12 cellular contexts compared by ENCODE assay signal in genomic region chr12:49843871-49844437, GRCh38. TPM values are rescaled to one million over a fixed set of nuclear protein-coding genes. Genes with fewer than 3 reads are reported as not detected.
DNase-seq lines count a peak whose midpoint lies in the region; ATAC-seq and TF ChIP-seq lines count a peak whose summit lies in the region.
"Had no signal": no experiment of that assay in that cellular context is flagged by ENCODE, and none has a peak within 500 bp of the region (broad histone marks: within the 10 kb centered on the region; RNA-seq: fewer than 3 reads in every experiment).

No MANE protein-coding gene starts in this region.

- peaks cover 4% of the 10 kb centered on the region for H3K27me3 Mint-ChIP-seq in activated T-helper 1 cell treated with anti-CD3 and anti-CD28 coated beads, Interleukin-12 subunit alpha, Interleukin-12 subunit beta, Interleukin-2, Interleukin-4 antibody, amounts not matched to agents 30 ng/mL and 10 ng/mL and 1 ng/mL, durations not matched to agents 14 hours and 24 hours and 36 hours (ENCODE audit: insufficient read depth)
- peaks cover 4 to 11% (median 11%) of the 10 kb centered on the region in 3 donors for H3K27me3 Mint-ChIP-seq in naive B cell
- peaks cover 9 to 12% (median 10%) of the 10 kb centered on the region in 3 donors for H3K27me3 Mint-ChIP-seq in CD14-positive monocyte (ENCODE audit: low read depth in 3 of 3)

- TF ChIP-seq POLR2A in IMR-90 (IDR thresholded peaks at IDR 0.05; ENCODE audit: low read depth, low read length), result no peak

- H3K9me3 Mint-ChIP-seq in activated T-helper 1 cell treated with anti-CD3 and anti-CD28 coated beads, Interleukin-12 subunit alpha, Interleukin-12 subunit beta, Interleukin-2, Interleukin-4 antibody, amounts not matched to agents 30 ng/mL and 10 ng/mL and 1 ng/mL, durations not matched to agents 14 hours and 24 hours and 36 hours, result peaks cover 8% of the 10 kb centered on the region
- H3K9me3 Mint-ChIP-seq in naive B cell (no peaks in the 10 kb centered on the region), CD14-positive monocyte (peaks cover 0 to 3% (median 0%) of the 10 kb centered on the region in 7 donors)

- H2BK120ac ChIP-seq in IMR-90 (ENCODE audit: low read depth, low read length), result no peak overlapping the region

- H3K4me1 ChIP-seq in IMR-90 (ENCODE audit: control insufficient read depth, insufficient read depth, low read length), result peaks cover 5% of the 10 kb centered on the region

- H3K4me2 ChIP-seq in IMR-90 (ENCODE audit: low read depth, low read length), result no peak overlapping the region

- dilution Hi-C loops in IMR-90 (cut with HindIII; ENCODE audit: low sequenced_read_pairs, unreplicated experiment), result no loop called here

- peak overlapping the region; percentile 91 for H3K4me3 Mint-ChIP-seq in activated T-helper 1 cell treated with anti-CD3 and anti-CD28 coated beads, Interleukin-12 subunit alpha, Interleukin-12 subunit beta, Interleukin-2, Interleukin-4 antibody, amounts not matched to agents 30 ng/mL and 10 ng/mL and 1 ng/mL, durations not matched to agents 14 hours and 24 hours and 36 hours
- H3K4me3 Mint-ChIP-seq in naive B cell (peak overlapping the region in 5 of 8 donors; percentile 9 to 98 (median 81)), CD14-positive monocyte (no peak overlapping the region)

- no peaks in the 10 kb centered on the region for H3K36me3 ChIP-seq in IMR-90 (ENCODE audit: control insufficient read depth, insufficient read depth, low read length)

- H3K4me3 ChIP-seq in IMR-90 (ENCODE audit: insufficient read depth, low read depth, low read length), result no peak overlapping the region

- no peak overlapping the region for H3K9ac ChIP-seq in IMR-90 (ENCODE audit: low read depth, low read length)

- intact Hi-C loops in IMR-90 (cut with micrococcal nuclease) (no loop called here), CD14-positive monocyte (cut with micrococcal nuclease) (no loop called here)
- intact Hi-C loops in activated T-helper 1 cell treated with anti-CD3 and anti-CD28 coated beads, Interleukin-12 subunit alpha, Interleukin-12 subunit beta, Interleukin-2, Interleukin-4 antibody, amounts not matched to agents 30 ng/mL and 10 ng/mL and 1 ng/mL, durations not matched to agents 14 hours and 24 hours and 36 hours (cut with micrococcal nuclease), result loop anchor here (1.0 to 5.0 kb wide), 5 partner anchors 103 to 277 kb away; partner anchors contain the start of genes MCRS1, PRPF40B, RACGAP1 and TMBIM6

- H3K23ac ChIP-seq in IMR-90 (ENCODE audit: low read depth, low read length), result no peak overlapping the region

- WGBS in IMR-90 (ENCODE audit: extremely low coverage in 2 of 2, insufficient read length in 1 of 2), 2 experiments, result 80% methylated on average over 1 of the region's 4 CpGs; no CpG with 5 or more reads in 1 of the 2 experiments

- in situ Hi-C loops in IMR-90 (cut with MboI; ENCODE audit: low sequenced_read_pairs), result no loop called here

- TF ChIP-seq CTCF in C4-2B (conservative IDR thresholded peaks at IDR 0.05) (no peak), IMR-90 (conservative IDR thresholded peaks at IDR 0.05; ENCODE audit: low read depth, low read length) (no peak), CD14-positive monocyte (IDR thresholded peaks at IDR 0.05) (no peak)

- H3K56ac ChIP-seq in IMR-90 (ENCODE audit: extremely low read depth, insufficient read depth, low read length), result no peak overlapping the region

- no peak overlapping the region for H3K4ac ChIP-seq in IMR-90 (ENCODE audit: low read depth, low read length)

- no peak overlapping the region for H2AK5ac ChIP-seq in IMR-90 (ENCODE audit: low read depth, low read length)

- H3K79me1 ChIP-seq in IMR-90 (ENCODE audit: low read depth in 1 of 2, low read length in 2 of 2), result peaks cover 6 to 32% of the 10 kb centered on the region in 2 experiments; a peak in 3 of 4 replicates

- no peak overlapping the region for H2BK5ac ChIP-seq in IMR-90 (ENCODE audit: low read depth, low read length, poor library complexity, severe bottlenecking)

- H2BK15ac ChIP-seq in IMR-90 (ENCODE audit: low read depth, low read length), result no peak overlapping the region

- POLR2A ChIA-PET in IMR-90 (lab: Charles Lee; ENCODE audit: unreplicated experiment), result no interaction called here

- H4K8ac ChIP-seq in IMR-90 (ENCODE audit: low read depth in 2 of 2, low read length in 2 of 2), result peak overlapping the region; percentile 97 to 98; a peak in 3 of 4 replicates

- H3K4me1 Mint-ChIP-seq in activated T-helper 1 cell treated with anti-CD3 and anti-CD28 coated beads, Interleukin-12 subunit alpha, Interleukin-12 subunit beta, Interleukin-2, Interleukin-4 antibody, amounts not matched to agents 30 ng/mL and 10 ng/mL and 1 ng/mL, durations not matched to agents 14 hours and 24 hours and 36 hours (ENCODE audit: low read depth), result peaks cover 29% of the 10 kb centered on the region
- H3K4me1 Mint-ChIP-seq in naive B cell (peaks cover 27 to 33% (median 32%) of the 10 kb centered on the region in 3 donors), CD14-positive monocyte (peaks cover 29% of the 10 kb centered on the region)

- H4K20me1 ChIP-seq in IMR-90 (ENCODE audit: insufficient read depth, low read length), result no peaks in the 10 kb centered on the region

- peaks cover 13% of the 10 kb centered on the region for H3K27me3 ChIP-seq in IMR-90 (ENCODE audit: control insufficient read depth, insufficient read depth, low read length)

- no peak overlapping the region for H3K14ac ChIP-seq in IMR-90 (replicated peaks; ENCODE audit: low read depth, low read length)

- H3K36me3 Mint-ChIP-seq in activated T-helper 1 cell treated with anti-CD3 and anti-CD28 coated beads, Interleukin-12 subunit alpha, Interleukin-12 subunit beta, Interleukin-2, Interleukin-4 antibody, amounts not matched to agents 30 ng/mL and 10 ng/mL and 1 ng/mL, durations not matched to agents 14 hours and 24 hours and 36 hours (ENCODE audit: low read depth), result no peaks in the 10 kb centered on the region
- peaks cover 0 to 8% of the 10 kb centered on the region in 2 donors for H3K36me3 Mint-ChIP-seq in naive B cell
- no peaks in the 10 kb centered on the region for H3K36me3 Mint-ChIP-seq in CD14-positive monocyte

- H3K27ac ChIP-seq in C4-2B, result peak overlapping the region; percentile 86; the same call in 1 of the 2 replicates
- no peak overlapping the region for H3K27ac ChIP-seq in IMR-90 (ENCODE audit: insufficient read depth, low read length)

- CTCF ChIA-PET in IMR-90 (lab: Yijun Ruan, JAX), result no interaction called here

- no peak overlapping the region for H2AFZ ChIP-seq in IMR-90 (replicated peaks; ENCODE audit: low read length, poor library complexity)

- H2BK20ac ChIP-seq in IMR-90 (ENCODE audit: low read depth, low read length), result no peak overlapping the region

- H4K5ac ChIP-seq in IMR-90 (ENCODE audit: low read depth, low read length), result no peak overlapping the region

- no peak for TF ChIP-seq RAD21 in IMR-90 (IDR thresholded peaks at IDR 0.05; ENCODE audit: low read length)

- H3K9me1 ChIP-seq in IMR-90 (ENCODE audit: insufficient read depth, low read length), result peaks cover 3% of the 10 kb centered on the region; the same call in 1 of the 2 replicates

- H3K27ac Mint-ChIP-seq in activated T-helper 1 cell treated with anti-CD3 and anti-CD28 coated beads, Interleukin-12 subunit alpha, Interleukin-12 subunit beta, Interleukin-2, Interleukin-4 antibody, amounts not matched to agents 30 ng/mL and 10 ng/mL and 1 ng/mL, durations not matched to agents 14 hours and 24 hours and 36 hours, result no peak overlapping the region
- peak overlapping the region in 1 of 6 donors; percentile 61 for H3K27ac Mint-ChIP-seq in naive B cell
- peak overlapping the region in 1 of 7 donors; percentile 8 for H3K27ac Mint-ChIP-seq in CD14-positive monocyte

- no TSS peak for BruUV-seq in IMR-90 (replicated peaks; lab: Mats Ljungman, UMichigan)

- H4K91ac ChIP-seq in IMR-90 (ENCODE audit: insufficient read depth, low read depth, low read length), result no peak overlapping the region

- ATAC-seq in IMR-90 (ENCODE audit: low read depth) (no peak), naive B cell (ENCODE audit: low read depth in 2 of 2) (no peak), GM18861 (IDR thresholded peaks at IDR 0.05; ENCODE audit: unreplicated experiment) (no peak)
- no peak for ATAC-seq in activated CD4-positive, CD25-positive, alpha-beta regulatory T cell treated with anti-CD3 and anti-CD28 coated beads, Interleukin-2, amount 50 U/mL, for 24 hours

- no peak overlapping the region for H2AK9ac ChIP-seq in IMR-90 (replicated peaks; ENCODE audit: low read depth, low read length, poor library complexity)

- no peak overlapping the region for H3K18ac ChIP-seq in IMR-90 (ENCODE audit: low read depth, low read length)

- no peaks in the 10 kb centered on the region for H3K9me3 ChIP-seq in IMR-90 (ENCODE audit: control insufficient read depth, insufficient read depth, low read length)

- DNase-seq in IMR-90 (no peak), naive B cell (no peak), HPDE6-E6E7 (ENCODE audit: extremely low spot score) (no peak), CD14-positive monocyte (ENCODE audit: low spot score) (no peak)
- no peak for DNase-seq in activated T-helper 1 cell treated with anti-CD3 and anti-CD28 coated beads, Interleukin-12 subunit alpha, Interleukin-12 subunit beta, Interleukin-2, Interleukin-4 antibody, amounts not matched to agents 30 ng/mL and 10 ng/mL and 1 ng/mL, durations not matched to agents 14 hours and 24 hours and 36 hours (ENCODE audit: low spot score)
- DNase-seq: activated T-cell treated with anti-CD3 and anti-CD28 coated beads, Interleukin-2, amount 50 U/mL, for 1 hour; cerebellar nuclear complex; kidney; stimulated activated CD8-positive, alpha-beta memory T cell treated with anti-CD3 and anti-CD28 coated beads, Interleukin-4, amount 100 ng/mL, for 48 hours had no signal

RNA-seq across cellular contexts. Expression of gene BCDIN3D, which starts 1.0 kb away (rescaled TPM):
- 2.3 and 2.5 TPM in 2 replicates for total RNA-seq in IMR-90 (2012; rRNA removed)
- polyA plus RNA-seq in IMR-90 (2012; rRNA removed), result 1.7 and 2.3 TPM in 2 replicates
- polyA plus RNA-seq in IMR-90 (2012; cell fraction: cytosol; rRNA removed), result 0.78 and 1.1 TPM in 2 replicates
- 0.88 and 1.3 TPM in 2 replicates for polyA plus RNA-seq in IMR-90 (2012; cell fraction: nucleus; rRNA removed; ENCODE audit: low replicate concordance)
- total RNA-seq in activated T-helper 1 cell treated with anti-CD3 and anti-CD28 coated beads, Interleukin-12 subunit alpha, Interleukin-12 subunit beta, Interleukin-2, Interleukin-4 antibody, amounts not matched to agents 30 ng/mL and 10 ng/mL and 1 ng/mL, durations not matched to agents 14 hours and 24 hours and 36 hours, result 3.6 and 4.0 TPM in 2 replicates
- 10 to 100 TPM in 1 of 6 donors, 1 to 10 TPM in 5; 7.2 to 10.7 (median 9.0) TPM for polyA plus RNA-seq in naive B cell (ENCODE audit: low read depth in 6 of 6)
- polyA plus RNA-seq in CD14-positive monocyte, result 1 to 10 TPM in 1 of 2 donors, under 1 TPM in 1; 0.71 to 1.2 TPM

RNA-seq across cellular contexts. Expression of gene NCKAP5L, which starts 15.7 kb away (rescaled TPM):
- total RNA-seq in IMR-90 (2012; rRNA removed), result 6.1 and 7.2 TPM in 2 replicates
- 14.4 and 16.4 TPM in 2 replicates for polyA plus RNA-seq in IMR-90 (2012; rRNA removed)
- 7.3 and 11.2 TPM in 2 replicates for polyA plus RNA-seq in IMR-90 (2012; cell fraction: cytosol; rRNA removed)
- polyA plus RNA-seq in IMR-90 (2012; cell fraction: nucleus; rRNA removed; ENCODE audit: low replicate concordance), result 38.8 and 64.4 TPM in 2 replicates
- total RNA-seq in activated T-helper 1 cell treated with anti-CD3 and anti-CD28 coated beads, Interleukin-12 subunit alpha, Interleukin-12 subunit beta, Interleukin-2, Interleukin-4 antibody, amounts not matched to agents 30 ng/mL and 10 ng/mL and 1 ng/mL, durations not matched to agents 14 hours and 24 hours and 36 hours, result 3.8 TPM in 2 replicates
- polyA plus RNA-seq in naive B cell (ENCODE audit: low read depth in 6 of 6), result 1 to 10 TPM in 3 of 6 donors, under 1 TPM in 2, not detected in 1; 0.70 to 4.0 (median 1.2) TPM
- 1 to 10 TPM; 3.7 to 6.8 TPM for polyA plus RNA-seq in CD14-positive monocyte

RNA-seq across cellular contexts. Expression of gene FAIM2, which starts 59.7 kb away (rescaled TPM):
- 0.72 and 0.83 TPM in 2 replicates for total RNA-seq in IMR-90 (2012; rRNA removed)
- polyA plus RNA-seq in IMR-90 (2012; rRNA removed), result 5.0 and 5.3 TPM in 2 replicates
- polyA plus RNA-seq in IMR-90 (2012; cell fraction: cytosol; rRNA removed), result 6.5 and 8.2 TPM in 2 replicates
- 2.1 and 3.4 TPM in 2 replicates for polyA plus RNA-seq in IMR-90 (2012; cell fraction: nucleus; rRNA removed; ENCODE audit: low replicate concordance)
- total RNA-seq in activated T-helper 1 cell treated with anti-CD3 and anti-CD28 coated beads, Interleukin-12 subunit alpha, Interleukin-12 subunit beta, Interleukin-2, Interleukin-4 antibody, amounts not matched to agents 30 ng/mL and 10 ng/mL and 1 ng/mL, durations not matched to agents 14 hours and 24 hours and 36 hours, result 0.49 and 0.64 TPM in 2 replicates
- polyA plus RNA-seq in naive B cell (ENCODE audit: low read depth in 6 of 6), result not detected
- not detected for polyA plus RNA-seq in CD14-positive monocyte

Comparison
In these comparisons a context has a peak if more than half of its experiments do, and no peak if none do; other contexts are left out.
1. H3K4me3 Mint-ChIP-seq: peak in activated T-helper 1 cell treated with anti-CD3 and anti-CD28 coated beads, Interleukin-12 subunit alpha, Interleukin-12 subunit beta, Interleukin-2, Interleukin-4 antibody, amounts not matched to agents 30 ng/mL and 10 ng/mL and 1 ng/mL, durations not matched to agents 14 hours and 24 hours and 36 hours (single experiment) and naive B cell (5 of 8); none in CD14-positive monocyte (0 of 2).